8 cellular contexts compared by ENCODE assay signal in the genomic region with DNA sequence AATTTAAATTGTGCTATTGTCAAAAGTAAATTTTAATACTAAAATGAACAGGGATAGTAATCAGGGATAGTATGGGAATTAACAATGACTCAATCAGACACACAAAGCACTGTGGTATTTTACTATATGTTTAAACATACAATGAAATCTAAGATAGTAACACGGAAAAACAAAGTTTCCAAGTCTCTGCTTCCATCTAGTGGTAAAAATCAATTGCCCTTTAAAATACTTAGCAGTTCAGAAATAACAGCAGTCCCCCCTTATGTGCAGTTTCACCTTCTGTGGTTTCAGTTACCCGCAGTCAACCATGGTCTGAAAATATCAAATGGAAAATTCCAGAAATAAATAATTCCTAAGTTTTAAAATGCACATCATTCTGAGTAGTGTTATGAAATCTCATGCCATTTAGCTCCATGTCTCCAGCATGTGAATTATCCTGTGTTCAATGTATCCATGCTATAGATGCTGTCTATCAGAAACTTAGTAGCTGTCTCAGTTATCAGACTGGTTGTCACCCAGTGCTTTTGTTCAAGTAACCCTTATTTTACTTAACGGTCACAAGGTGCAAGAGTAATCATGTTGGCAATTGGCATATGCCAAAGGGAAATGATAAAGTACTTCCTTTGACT. TPM values are rescaled to one million over a fixed set of nuclear protein-coding genes. Genes with fewer than 3 reads are reported as not detected.
A peak's percentile ranks its signal among the peaks of the same experiment; 100 is the strongest.
DNase-seq lines count a peak whose midpoint lies in the region; ATAC-seq and TF ChIP-seq lines count a peak whose summit lies in the region.

No MANE protein-coding gene starts in this region.

- peaks cover 0 to 22% (median 4%) of the 10 kb centered on the region in 4 donors for H3K36me3 ChIP-seq in upper lobe of left lung

- H3K4me1 ChIP-seq in upper lobe of left lung: no peaks in the 10 kb centered on the region

- TF ChIP-seq EP300 in upper lobe of left lung (IDR thresholded peaks at IDR 0.05): no peak

- peaks cover 3% of the 10 kb centered on the region for H3K9me3 Mint-ChIP-seq in activated T-cell treated with anti-CD3 and anti-CD28 coated beads, Interleukin-2, amount 50 U/mL, for 24 hours

- WGBS in upper lobe of left lung, 2 donors: 52 to 61% methylated on average over 3 of the region's 3 CpGs

- H3K27me3 ChIP-seq in upper lobe of left lung: no peaks in the 10 kb centered on the region

- H3K27ac Mint-ChIP-seq in activated T-cell treated with anti-CD3 and anti-CD28 coated beads, Interleukin-2, amount 50 U/mL, for 24 hours: peak overlapping the region; percentile 7

- H3K4me1 Mint-ChIP-seq in activated T-cell treated with anti-CD3 and anti-CD28 coated beads, Interleukin-2, amount 50 U/mL, for 24 hours (ENCODE audit: low read depth): peaks cover 27% of the 10 kb centered on the region

- no peak overlapping the region for H3K27ac ChIP-seq in upper lobe of left lung

- H3K27me3 Mint-ChIP-seq in activated T-cell treated with anti-CD3 and anti-CD28 coated beads, Interleukin-2, amount 50 U/mL, for 24 hours: no peaks in the 10 kb centered on the region

- peak; percentile 43 for ATAC-seq in HG03135 (IDR thresholded peaks at IDR 0.05; ENCODE audit: unreplicated experiment)
- ATAC-seq in HG03039 (IDR thresholded peaks at IDR 0.05; ENCODE audit: unreplicated experiment): no peak
- ATAC-seq in upper lobe of left lung (ENCODE audit: low FRiP score in 2 of 2): no peak

- DNase-seq in activated T-cell treated with anti-CD3 and anti-CD28 coated beads, Interleukin-2, amount 50 U/mL, for 24 hours: no peak
- DNase-seq in activated T-cell treated with anti-CD3 and anti-CD28 coated beads, Interleukin-2, amount 50 U/mL, for 48 hours: no peak
- peak; percentile 10 for DNase-seq in RPMI7951 (ENCODE audit: low read depth)
- DNase-seq in fibroblast of mammary gland (ENCODE audit: low read depth): peak; percentile 38
- no peak for DNase-seq in hepatic stellate cell (ENCODE audit: low spot score)
- DNase-seq in upper lobe of left lung: no peak

- TF ChIP-seq POLR2A in upper lobe of left lung (IDR thresholded peaks at IDR 0.05): no peak

- H3K36me3 Mint-ChIP-seq in activated T-cell treated with anti-CD3 and anti-CD28 coated beads, Interleukin-2, amount 50 U/mL, for 24 hours (ENCODE audit: low read depth): peaks cover 49% of the 10 kb centered on the region

- no peak overlapping the region for H3K4me3 Mint-ChIP-seq in activated T-cell treated with anti-CD3 and anti-CD28 coated beads, Interleukin-2, amount 50 U/mL, for 24 hours

- H3K9me3 ChIP-seq in upper lobe of left lung: no peaks in the 10 kb centered on the region

- H3K4me3 ChIP-seq in fibroblast of mammary gland (ENCODE audit: control insufficient read depth, low read depth, low read length) (no peak overlapping the region), upper lobe of left lung (no peak overlapping the region)

- TF ChIP-seq CTCF in fibroblast of mammary gland (conservative IDR thresholded peaks at IDR 0.05; ENCODE audit: control insufficient read depth, insufficient read depth, low read depth, low read length) (peak; percentile 52), upper lobe of left lung (IDR thresholded peaks at IDR 0.05) (peak in 1 of 6 experiments; percentile 26)

RNA-seq across cellular contexts. Expression of gene AHI1, which starts 58.5 kb away (rescaled TPM):
- 10.8 and 22.9 TPM in 2 replicates for total RNA-seq in RPMI7951 (2014; rRNA removed; shearing (Covaris generic))
- total RNA-seq in upper lobe of left lung: 10 to 100 TPM; 17.1 to 57.6 (median 40.3) TPM

Comparison
In these comparisons a context has a peak if more than half of its experiments do, and no peak if none do; other contexts are left out.
1. DNase-seq: peak in RPMI7951 (single experiment) and fibroblast of mammary gland (single experiment); none in activated T-cell treated with anti-CD3 and anti-CD28 coated beads, Interleukin-2, amount 50 U/mL, for 24 hours (single experiment), activated T-cell treated with anti-CD3 and anti-CD28 coated beads, Interleukin-2, amount 50 U/mL, for 48 hours (0 of 2), hepatic stellate cell (single experiment) and upper lobe of left lung (0 of 2).